Comparison of ENCODE assay signal across 8 cellular contexts in the genomic region with DNA sequence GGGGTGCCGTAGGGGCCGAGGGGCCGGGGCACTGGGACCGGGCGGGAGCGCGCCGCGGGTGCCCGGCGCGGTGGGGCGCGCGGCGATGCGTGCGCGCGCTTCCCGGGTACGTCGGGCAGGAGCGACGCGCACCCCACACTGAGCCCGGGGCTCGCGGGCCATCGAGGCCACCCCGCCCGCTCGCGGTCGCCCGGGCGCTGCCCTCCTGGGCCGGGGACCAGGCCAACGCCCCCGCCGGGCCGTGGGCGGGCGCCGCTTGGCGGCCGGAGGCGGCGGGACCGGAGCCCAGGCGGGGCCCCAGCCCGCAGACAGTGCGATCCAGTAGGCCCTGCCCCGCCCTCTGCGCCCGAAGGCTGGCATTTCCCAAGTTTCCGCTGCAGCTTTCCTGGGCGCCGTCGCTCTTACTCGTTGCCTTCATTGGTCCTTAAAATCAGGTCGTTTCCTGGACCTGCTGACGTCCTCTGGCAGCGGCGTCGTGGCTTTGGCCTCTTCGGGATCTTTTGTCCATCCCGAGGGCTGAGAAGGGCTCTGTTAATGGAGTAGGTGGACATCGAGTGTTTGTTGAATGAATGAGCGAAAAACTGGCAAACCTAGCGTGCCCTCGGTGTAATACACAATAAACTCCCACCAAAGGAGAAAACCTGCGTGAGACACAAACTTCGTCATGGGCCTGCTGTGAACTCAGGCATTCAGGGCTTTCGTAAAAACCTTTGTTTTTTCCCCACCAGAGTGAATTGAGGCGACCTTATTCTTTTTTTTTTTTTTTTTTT. TPM values are rescaled to one million over a fixed set of nuclear protein-coding genes. Genes with fewer than 3 reads are reported as not detected.
DNase-seq lines count a peak whose midpoint lies in the region; ATAC-seq and TF ChIP-seq lines count a peak whose summit lies in the region.

No MANE protein-coding gene starts in this region.

- peaks cover 0 to 48% of the 10 kb centered on the region in 2 donors for H3K4me1 ChIP-seq in right atrium auricular region
- H3K4me1 ChIP-seq in prostate gland (replicated peaks), result no peaks in the 10 kb centered on the region

- intact Hi-C loops in prostate gland (cut with DNase I), result loop anchor here (5.0 kb wide), 1 partner anchor 34 kb away; no protein-coding TSS in a partner anchor

- H3K9me3 ChIP-seq in right atrium auricular region (no peaks in the 10 kb centered on the region), prostate gland (no peaks in the 10 kb centered on the region)

- ATAC-seq in HG02840 (IDR thresholded peaks at IDR 0.05; ENCODE audit: low FRiP score, unreplicated experiment) (no peak), HG03432 (IDR thresholded peaks at IDR 0.05; ENCODE audit: unreplicated experiment) (no peak)

- H3K27me3 ChIP-seq in right atrium auricular region (no peaks in the 10 kb centered on the region), prostate gland (replicated peaks; ENCODE audit: insufficient read depth) (no peaks in the 10 kb centered on the region)

- H3K36me3 ChIP-seq in right atrium auricular region, result no peaks in the 10 kb centered on the region
- no peaks in the 10 kb centered on the region for H3K36me3 ChIP-seq in prostate gland

- WGBS in prostate gland, result 10% methylated on average over 32 of the region's 76 CpGs

- TF ChIP-seq CTCF in right atrium auricular region (IDR thresholded peaks at IDR 0.05) (peak in 1 of 2 donors; percentile 24), prostate gland (IDR thresholded peaks at IDR 0.05) (peak in 2 of 4 experiments; percentile 26 to 42)

- TF ChIP-seq POLR2A in prostate gland (IDR thresholded peaks at IDR 0.05), result no peak

- peak overlapping the region; percentile 72 to 78 for H3K4me3 ChIP-seq in right atrium auricular region
- H3K4me3 ChIP-seq in prostate gland, result peak overlapping the region; percentile 68 to 77

- peak; percentile 48 for DNase-seq in DMS53 treated with DMSO at 0.1 percent for 48 hours (lab: John Stamatoyannopoulos, UW; ENCODE audit: unreplicated experiment)
- DNase-seq in NCI-H2196 treated with DMSO at 0.1 percent for 48 hours (lab: John Stamatoyannopoulos, UW; ENCODE audit: unreplicated experiment), result peak; percentile 23
- DNase-seq in astrocyte of the hippocampus (ENCODE audit: low read depth, low spot score), result peak; percentile 93
- DNase-seq in right atrium auricular region (ENCODE audit: low spot score), result peak; percentile 80
- DNase-seq in prostate gland (ENCODE audit: low spot score), result peak; percentile 58
- no peak for DNase-seq in CD1c-positive myeloid dendritic cell (ENCODE audit: extremely low spot score)

- peak overlapping the region; percentile 95 to 99 for H3K27ac ChIP-seq in right atrium auricular region
- H3K27ac ChIP-seq in prostate gland, result peak overlapping the region; percentile 95 to 97

RNA-seq across cellular contexts. Expression of a gene that starts 0.6 kb away (rescaled TPM):
- total RNA-seq in right atrium auricular region, result 10 to 100 TPM; 55.9 to 58.1 TPM
- total RNA-seq in prostate gland, result 10 to 100 TPM; 38.4 to 55.1 TPM
